12 cellular contexts compared by ENCODE assay signal in the genomic region with DNA sequence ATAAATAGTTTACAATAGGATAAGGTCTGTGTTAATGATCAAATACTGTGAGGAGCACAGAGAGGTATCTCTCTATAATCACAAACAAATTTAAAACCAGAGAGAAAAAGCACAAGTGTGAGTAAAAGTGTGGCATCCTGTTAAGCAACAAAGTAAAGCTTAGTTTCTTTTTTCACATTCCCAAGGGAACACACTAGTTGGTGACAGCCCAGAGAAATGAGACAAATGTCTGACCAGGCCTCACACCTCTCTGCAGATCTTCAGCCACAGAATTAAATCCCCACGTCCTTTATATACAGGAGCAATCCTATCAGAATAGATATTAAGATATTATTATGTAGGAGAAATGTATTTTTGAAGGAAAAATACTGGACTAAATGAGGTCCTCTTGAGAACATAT. TPM values are rescaled to one million over a fixed set of nuclear protein-coding genes. Genes with fewer than 3 reads are reported as not detected.
DNase-seq lines count a peak whose midpoint lies in the region; ATAC-seq, FAIRE-seq and TF ChIP-seq lines count a peak whose summit lies in the region.
"Had no signal": no experiment of that assay in that cellular context is flagged by ENCODE, and none has a peak within 500 bp of the region (broad histone marks: within the 10 kb centered on the region; RNA-seq: fewer than 3 reads in every experiment).

No MANE protein-coding gene starts in this region.

- SMC1A ChIA-PET in GM12878 (lab: Charles Lee; ENCODE audit: uncharacterized antibody, unreplicated experiment), result no interaction called here

- peak overlapping the region; percentile 93 for H3K4me2 ChIP-seq in GM23248 (ENCODE audit: unreplicated experiment)
- peak overlapping the region; percentile 7; the same call in 1 of the 2 replicates for H3K4me2 ChIP-seq in GM12878 (ENCODE audit: control insufficient read depth, insufficient read depth)

- BruUV-seq in GM12878 (replicated peaks; lab: Mats Ljungman, UMichigan), result no TSS peak

- peaks cover 54% of the 10 kb centered on the region for H3K36me3 ChIP-seq in GM23248 (ENCODE audit: low read depth)
- no peaks in the 10 kb centered on the region for H3K36me3 ChIP-seq in GM12878 (ENCODE audit: control insufficient read depth in 2 of 2, insufficient read depth in 2 of 2, low read length in 1 of 2)
- H3K36me3 ChIP-seq in mesodermal cell (ENCODE audit: control insufficient read depth, insufficient read depth, low read length), result no peaks in the 10 kb centered on the region
- H3K36me3 ChIP-seq in suprapubic skin, result no peaks in the 10 kb centered on the region

- no peaks in the 10 kb centered on the region for H3K27me3 ChIP-seq in GM23248 (replicated peaks; ENCODE audit: insufficient read depth)
- no peaks in the 10 kb centered on the region for H3K27me3 ChIP-seq in GM12878 (replicated peaks in 1 of 2; ENCODE audit: control insufficient read depth in 2 of 2, insufficient read depth in 2 of 2, low read length in 1 of 2)
- H3K27me3 ChIP-seq in suprapubic skin, result peaks cover 24% of the 10 kb centered on the region

- H4K20me1 ChIP-seq in GM23248 (ENCODE audit: insufficient read depth) (no peaks in the 10 kb centered on the region), GM12878 (ENCODE audit: control insufficient read depth, insufficient read depth) (no peaks in the 10 kb centered on the region)

- TF ChIP-seq EP300 in GM12878 (IDR thresholded peaks at IDR 0.05; ENCODE audit: borderline replicate concordance in 1 of 2, control insufficient read depth in 1 of 2, low read depth in 2 of 2, low read length in 2 of 2), result no peak
- no peak for TF ChIP-seq EP300 in suprapubic skin (IDR thresholded peaks at IDR 0.05)

- ATAC-seq in GM12878 (no peak), GM18502 (IDR thresholded peaks at IDR 0.05; ENCODE audit: poor library complexity, unreplicated experiment) (no peak)
- ATAC-seq: mucosa of descending colon had no signal

- peaks cover 66% of the 10 kb centered on the region for H3F3A ChIP-seq in GM23248 (ENCODE audit: insufficient read depth)

- H3K9me2 ChIP-seq in GM23248 (ENCODE audit: insufficient read depth), result no peaks in the 10 kb centered on the region

- RAD21 ChIA-PET in GM12878 (lab: Charles Lee; ENCODE audit: unreplicated experiment), result interaction anchor here (1.0 to 1.7 kb wide), 2 partner anchors 47 to 284 kb away, joined by 3 to 8 read pairs; no protein-coding TSS in a partner anchor

- H3K9me3 ChIP-seq in GM23248 (ENCODE audit: low read depth) (no peaks in the 10 kb centered on the region), GM12878 (replicated peaks; ENCODE audit: control insufficient read depth, insufficient read depth, low read length) (no peaks in the 10 kb centered on the region), mesodermal cell (ENCODE audit: control insufficient read depth, low read length) (no peaks in the 10 kb centered on the region), suprapubic skin (no peaks in the 10 kb centered on the region)
- H3K9me3 ChIP-seq: mucosa of descending colon had no signal

- H3K27ac ChIP-seq in GM23248 (peak overlapping the region; percentile 86), GM12878 (ENCODE audit: control insufficient read depth, insufficient read depth) (0 out of 2 replicates have a peak overlapping the region, but pooled peaks have one; percentile 18), mesodermal cell (ENCODE audit: low read depth, low read length, severe bottlenecking) (no peak overlapping the region), suprapubic skin (no peak overlapping the region)

- intact Hi-C loops in GM12878 (cut with micrococcal nuclease; ENCODE audit: unreplicated experiment) (loop anchor here (5.0 kb wide), 1 partner anchor 140 kb away; no protein-coding TSS in a partner anchor), posterior vena cava (cut with DNase I) (loop anchor here (5.0 to 10.0 kb wide), 3 partner anchors 98 to 285 kb away; no protein-coding TSS in a partner anchor)

- H3K4me3 ChIP-seq in GM23248 (peak overlapping the region; percentile 82), GM12878 (no peak overlapping the region), mesodermal cell (ENCODE audit: extremely low read depth, insufficient read depth, low read length, poor library complexity, severe bottlenecking) (peak overlapping the region; percentile 71), suprapubic skin (peak overlapping the region; percentile 78)
- H3K4me3 ChIP-seq: mucosa of descending colon had no signal

- H3K79me2 ChIP-seq in GM23248 (ENCODE audit: insufficient read depth) (peaks cover 96% of the 10 kb centered on the region), GM12878 (ENCODE audit: control insufficient read depth, insufficient read depth, low read length) (peaks cover 13% of the 10 kb centered on the region)

- TF ChIP-seq RAD21 in GM12878 (IDR thresholded peaks at IDR 0.05; ENCODE audit: insufficient read depth, low read depth, low read length), result no peak

- in situ Hi-C loops in GM23248 (cut with MboI), result loop anchor here (25.0 kb wide), 2 partner anchors 105 to 280 kb away; no protein-coding TSS in a partner anchor
- in situ Hi-C loops in GM12878 (cut with MboI), result no loop called here

- WGBS in GM23248 (ENCODE audit: low coverage in 1 of 2, low lambda C conversion rate in 2 of 2, missing lambda C conversion rate in 2 of 2), 2 experiments, result 2 to 4% methylated on average over 1 of the region's 1 CpG
- WGBS in GM12878 (ENCODE audit: insufficient coverage, insufficient replicate concordance, low lambda C conversion rate, missing lambda C conversion rate), result 4% methylated on average over 1 of the region's 1 CpG
- WGBS in mesodermal cell (ENCODE audit: insufficient coverage in 2 of 2), 2 experiments, result no CpG with 5 or more reads among the region's 1 CpG
- WGBS in suprapubic skin, result 31% methylated on average over 1 of the region's 1 CpG

- TF ChIP-seq POLR2A in GM12878 (IDR thresholded peaks at IDR 0.05; ENCODE audit: low read depth, low read length) (no peak), suprapubic skin (IDR thresholded peaks at IDR 0.05) (no peak)

- H3K9ac ChIP-seq in GM23248, result peak overlapping the region; percentile 98
- peak overlapping the region; percentile 31; the same call in 1 of the 2 replicates for H3K9ac ChIP-seq in GM12878 (ENCODE audit: control insufficient read depth, insufficient read depth, low read length)

- POLR2A ChIA-PET in GM12878 (lab: Charles Lee), result no interaction called here

- no peak for FAIRE-seq in GM12878 (lab: Jason Lieb, UNC)
- FAIRE-seq: H54 had no signal

- H2AFZ ChIP-seq in GM23248, result no peak overlapping the region
- no peak overlapping the region for H2AFZ ChIP-seq in GM12878 (ENCODE audit: control insufficient read depth, low read depth, low read length)

- H3K4me1 ChIP-seq in GM23248 (ENCODE audit: insufficient read depth) (peaks cover 42% of the 10 kb centered on the region), GM12878 (ENCODE audit: control insufficient read depth, insufficient read depth, low read length) (peaks cover 8% of the 10 kb centered on the region; the same call in 1 of the 2 replicates), mesodermal cell (ENCODE audit: control insufficient read depth, insufficient read depth, low read length, poor library complexity, severe bottlenecking) (peaks cover 18% of the 10 kb centered on the region), suprapubic skin (peaks cover 30% of the 10 kb centered on the region)

- DNase-seq in GM23248 (peak; percentile 67), GM12878 (ENCODE audit: low read depth, low spot score) (no peak), suprapubic skin (ENCODE audit: low spot score in 2 of 2) (no peak), NCI-H187 treated with DMSO at 0.1 percent for 48 hours (lab: John Stamatoyannopoulos, UW) (no peak), posterior vena cava (ENCODE audit: low spot score) (no peak), GF-D8 (lab: John Stamatoyannopoulos, UW) (no peak)
- DNase-seq: activated CD4-positive, alpha-beta T cell treated with anti-CD3 and anti-CD28 coated beads, Interleukin-2, amount 50 U/mL, for 1 hour; mucosa of descending colon; NCI-H1694 treated with DMSO at 0.1 percent for 48 hours had no signal

- CTCF ChIA-PET in GM12878 (lab: Yijun Ruan, JAX), result interaction anchor here (7.3 kb wide), 1 partner anchor 285 kb away, joined by 88 read pairs; no protein-coding TSS in a partner anchor

- TF ChIP-seq CTCF in GM12878 (IDR thresholded peaks at IDR 0.05 in 2 of 3, conservative IDR thresholded peaks at IDR 0.05 in 1 of 3; ENCODE audit: control insufficient read depth in 2 of 3, extremely low read depth in 1 of 3, insufficient read depth in 1 of 3, low read depth in 3 of 3, low read length in 3 of 3) (no peak), suprapubic skin (IDR thresholded peaks at IDR 0.05) (no peak)

TF ChIP-seq in GM12878, 131 proteins besides CTCF, POLR2A, EP300 and RAD21 (continues in another document):
- TF ChIP-seq MEF2B (IDR thresholded peaks at IDR 0.05; ENCODE audit: partially characterized antibody, poor library complexity, severe bottlenecking), result peak; percentile 65

RNA-seq across cellular contexts. Expression of gene FBN1, which starts 2.7 kb away (rescaled TPM):
- 1,478 and 1,559 TPM in 2 replicates for total RNA-seq in GM23248 (2014; rRNA removed; shearing (Covaris generic))
- 346 and 374 TPM in 2 replicates for polyA plus RNA-seq in GM23248 (2016; fragmentation: Nextera tagmentation; extraction: Ambion mirVana)
- 30.8 and 31.4 TPM in 2 replicates for total RNA-seq in GM12878 (2013; cell fraction: nucleolus; rRNA removed)
- 9.8 and 11.2 TPM in 2 replicates for total RNA-seq in GM12878 (2014; rRNA removed)
- 10.1 and 10.7 TPM in 2 replicates for total RNA-seq in GM12878 (2014; rRNA removed; fragmentation: Illumina TruSeq; extraction: Trizol)
- 12.6 and 15.3 TPM in 2 replicates for total RNA-seq in GM12878 (2021)
- 3.5 TPM for polyA plus RNA-seq in GM12878 (2011; ENCODE audit: low read depth)
- polyA plus RNA-seq in GM12878 (2011; rRNA removed), result 6.1 and 6.6 TPM in 2 replicates
- 5.3 and 5.8 TPM in 2 replicates for polyA plus RNA-seq in GM12878 (2011; cell fraction: cytosol; rRNA removed)
- polyA plus RNA-seq in GM12878 (2011; cell fraction: nucleus; rRNA removed), result 12.7 and 15.7 TPM in 2 replicates
- 4.5 and 5.7 TPM in 2 replicates for polyA plus RNA-seq in GM12878 (2012)
- 8.9 and 10.1 TPM in 2 replicates for polyA plus RNA-seq in GM12878 (2014; fragmentation: Illumina TruSeq; extraction: Trizol)
- polyA plus RNA-seq in GM12878 (2014; fragmentation: Nextera tagmentation; extraction: Ambion mirVana), result 1 to 10 TPM; 2.2 to 2.6 TPM
- 5.7 and 7.4 TPM in 2 replicates for polyA plus RNA-seq in GM12878 (2014; rRNA removed)
- polyA plus RNA-seq in GM12878 (2016; fragmentation: Nextera tagmentation; extraction: Ambion mirVana), result 1 to 10 TPM; 3.7 to 3.8 TPM
- 14.2 and 20.3 TPM in 2 replicates for polyA minus RNA-seq in GM12878 (2011; rRNA and poly(A)+ RNA removed)
- 5.3 and 5.7 TPM in 2 replicates for polyA minus RNA-seq in GM12878 (2011; cell fraction: cytosol; rRNA and poly(A)+ RNA removed)
- 11.2 and 14.3 TPM in 2 replicates for polyA minus RNA-seq in GM12878 (2011; cell fraction: nucleus; rRNA and poly(A)+ RNA removed)
- 47.7 TPM for polyA plus RNA-seq in mesodermal cell (2013, experiment 1 of 2)
- polyA plus RNA-seq in mesodermal cell (2013, experiment 2 of 2), result 41.2 TPM
- 10 to 100 TPM; 12.6 to 24.6 (median 21.0) TPM for total RNA-seq in suprapubic skin
- total RNA-seq in posterior vena cava, result 100 to 1,000 TPM; 194 to 541 TPM

Comparison
In these comparisons a context has a peak if more than half of its experiments do, and no peak if none do; other contexts are left out.
1. H3K27ac ChIP-seq: peak in GM23248 (single experiment) and GM12878 (single experiment); none in mesodermal cell (single experiment) and suprapubic skin (single experiment).
2. RNA of gene FBN1, which starts 2.7 kb away (total RNA-seq): 1,478 to 1,559 TPM in GM23248 and 194 to 541 TPM in posterior vena cava; 12.6 to 24.6 TPM in suprapubic skin and 9.8 to 31.4 TPM in GM12878; every median in the first group is over 4 times any median in the second.